8 cellular contexts compared by ENCODE assay signal in genomic region chr10:70146489-70147488, GRCh38. TPM values are rescaled to one million over a fixed set of nuclear protein-coding genes. Genes with fewer than 3 reads are reported as not detected.
DNase-seq lines count a peak whose midpoint lies in the region; FAIRE-seq and TF ChIP-seq lines count a peak whose summit lies in the region.

TYSND1 (minus strand) TSS chr10:70146700; CDS start chr10:70146586, 114 bp downstream.

- no peak within 1 kb of the TSS for H3T11ph ChIP-seq in H9 (ENCODE audit: low read length)

- H3K9ac ChIP-seq in H9 (ENCODE audit: extremely low read depth, insufficient read length, low read length), result peak within 1 kb of the TSS; percentile 62

- TF ChIP-seq CTCF in H9 (conservative IDR thresholded peaks at IDR 0.05), result peak; percentile 59
- TF ChIP-seq CTCF in fibroblast of the aortic adventitia (IDR thresholded peaks at IDR 0.05; ENCODE audit: insufficient read depth, low read length), result peak; percentile 71
- peak; percentile 58 to 59 (median 59) for TF ChIP-seq CTCF in nephron (IDR thresholded peaks at IDR 0.05; ENCODE audit: unreplicated experiment in 3 of 3)

- peak within 1 kb of the TSS; percentile 91 to 98 (median 96) for H3K27ac Mint-ChIP-seq in H9
- peak within 1 kb of the TSS; percentile 78 to 97 (median 93) for H3K27ac Mint-ChIP-seq in nephron
- peak within 1 kb of the TSS; percentile 97 for H3K27ac Mint-ChIP-seq in stimulated activated naive CD8-positive, alpha-beta T cell treated with anti-CD3 and anti-CD28 coated beads, Interleukin-15, Interleukin-2, amounts not matched to agents 100 ng/mL and 50 ng/mL, for 24 hours

- no peaks in the 10 kb centered on the region for H3K79me2 ChIP-seq in H9 (ENCODE audit: insufficient read depth, low read length)

- DNase-seq in H9 (peak; percentile 99), M059J (ENCODE audit: low read depth) (peak; percentile 98), SHP77 (lab: John Stamatoyannopoulos, UW) (peak; percentile 85 to 88), fibroblast of the aortic adventitia (ENCODE audit: low read depth) (peak; percentile 98)
- peak; percentile 87 for DNase-seq in activated effector memory CD4-positive, alpha-beta T cell treated with Interleukin-2 at 50 U/mL for 16 hours

- H2BK12ac ChIP-seq in H9 (ENCODE audit: insufficient read length, low read depth, low read length), result no peak within 1 kb of the TSS

- H3K4me1 Mint-ChIP-seq in H9, result peaks cover 11 to 13% of the 10 kb centered on the region in 2 experiments
- peaks cover 28% of the 10 kb centered on the region for H3K4me1 Mint-ChIP-seq in nephron
- H3K4me1 Mint-ChIP-seq in stimulated activated naive CD8-positive, alpha-beta T cell treated with anti-CD3 and anti-CD28 coated beads, Interleukin-15, Interleukin-2, amounts not matched to agents 100 ng/mL and 50 ng/mL, for 24 hours (ENCODE audit: low read depth), result peaks cover 28% of the 10 kb centered on the region

- no peaks in the 10 kb centered on the region for H3K27me3 ChIP-seq in H9 (ENCODE audit: insufficient read depth, low read length)

- H3K4me2 ChIP-seq in H9 (ENCODE audit: insufficient read depth, insufficient read length, low read length), result peak within 1 kb of the TSS; percentile 68

- no peaks in the 10 kb centered on the region for H3K9me3 Mint-ChIP-seq in H9
- H3K9me3 Mint-ChIP-seq in nephron, result no peaks in the 10 kb centered on the region
- H3K9me3 Mint-ChIP-seq in stimulated activated naive CD8-positive, alpha-beta T cell treated with anti-CD3 and anti-CD28 coated beads, Interleukin-15, Interleukin-2, amounts not matched to agents 100 ng/mL and 50 ng/mL, for 24 hours, result no peaks in the 10 kb centered on the region

- H3K36me3 Mint-ChIP-seq in H9 (ENCODE audit: insufficient read depth in 1 of 3, low read depth in 3 of 3) (peaks cover 10 to 19% (median 17%) of the 10 kb centered on the region in 3 experiments), nephron (ENCODE audit: low read depth) (peaks cover 25% of the 10 kb centered on the region)
- H3K36me3 Mint-ChIP-seq in stimulated activated naive CD8-positive, alpha-beta T cell treated with anti-CD3 and anti-CD28 coated beads, Interleukin-15, Interleukin-2, amounts not matched to agents 100 ng/mL and 50 ng/mL, for 24 hours (ENCODE audit: low read depth), result peaks cover 18% of the 10 kb centered on the region

- no peak within 1 kb of the TSS for H3K23ac ChIP-seq in H9 (ENCODE audit: insufficient read length, low read depth, low read length)

- H4K20me1 ChIP-seq in H9 (ENCODE audit: control insufficient read depth, insufficient read depth, insufficient read length), result no peaks in the 10 kb centered on the region

- H3K4me3 ChIP-seq in fibroblast of the aortic adventitia (ENCODE audit: low read depth, low read length), result peak within 1 kb of the TSS; percentile 76

- H3K56ac ChIP-seq in H9 (ENCODE audit: insufficient read length, low read depth, low read length), result no peak within 1 kb of the TSS

- H3K4ac ChIP-seq in H9 (ENCODE audit: low read depth, low read length), result no peak within 1 kb of the TSS

- H4K8ac ChIP-seq in H9 (replicated peaks; ENCODE audit: insufficient read length, low read depth, low read length), result no peak within 1 kb of the TSS

- no peak within 1 kb of the TSS for H4K5ac ChIP-seq in H9 (ENCODE audit: insufficient read length, low read depth, low read length)

- no peak within 1 kb of the TSS for H2AFZ ChIP-seq in H9 (ENCODE audit: low read length)

- H3K18ac ChIP-seq in H9 (ENCODE audit: insufficient read length, low read depth, low read length), result peak within 1 kb of the TSS; percentile 74

- H3K4me1 ChIP-seq in H9 (ENCODE audit: insufficient read depth, low read length), result 0 out of 2 replicates have a peak, but pooled peaks cover 3% of the 10 kb centered on the region

- H2BK15ac ChIP-seq in H9 (ENCODE audit: low read depth, low read length), result no peak within 1 kb of the TSS

- no peaks in the 10 kb centered on the region for H3K79me1 ChIP-seq in H9 (ENCODE audit: insufficient read depth, low read depth, low read length, poor library complexity, severe bottlenecking)

- FAIRE-seq in G401.6 (lab: Jason Lieb, UNC), result peak; percentile 99

- no peak within 1 kb of the TSS for H3K27ac ChIP-seq in H9 (ENCODE audit: insufficient read length, low read depth, low read length)

- H3K27me3 Mint-ChIP-seq in H9 (ENCODE audit: low read depth), result no peaks in the 10 kb centered on the region
- H3K27me3 Mint-ChIP-seq in nephron (ENCODE audit: low read depth), result peaks cover 4% of the 10 kb centered on the region
- H3K27me3 Mint-ChIP-seq in stimulated activated naive CD8-positive, alpha-beta T cell treated with anti-CD3 and anti-CD28 coated beads, Interleukin-15, Interleukin-2, amounts not matched to agents 100 ng/mL and 50 ng/mL, for 24 hours, result no peaks in the 10 kb centered on the region

- no peak within 1 kb of the TSS for H2BK120ac ChIP-seq in H9 (ENCODE audit: low read depth, low read length, poor library complexity, severe bottlenecking)

- H2BK5ac ChIP-seq in H9 (ENCODE audit: insufficient read length, low read length), result no peak within 1 kb of the TSS

- H3K9me3 ChIP-seq in H9 (ENCODE audit: control insufficient read depth, low read depth, low read length), result no peaks in the 10 kb centered on the region

- H3K14ac ChIP-seq in H9 (ENCODE audit: insufficient read depth, low read length), result peak within 1 kb of the TSS; percentile 85

- H2AK5ac ChIP-seq in H9 (ENCODE audit: insufficient read length, low read length), result no peak within 1 kb of the TSS

- H3K4me3 Mint-ChIP-seq in H9 (peak within 1 kb of the TSS; percentile 76 to 88), nephron (peak within 1 kb of the TSS; percentile 89 to 91 (median 91))
- H3K4me3 Mint-ChIP-seq in stimulated activated naive CD8-positive, alpha-beta T cell treated with anti-CD3 and anti-CD28 coated beads, Interleukin-15, Interleukin-2, amounts not matched to agents 100 ng/mL and 50 ng/mL, for 24 hours, result peak within 1 kb of the TSS; percentile 90

- no CpG with 5 or more reads among the region's 40 CpGs for WGBS in H9 (ENCODE audit: extremely low coverage, insufficient read length, low lambda C conversion rate)

- no peak within 1 kb of the TSS for H4K91ac ChIP-seq in H9 (ENCODE audit: insufficient read length, low read depth, low read length)

- H3K23me2 ChIP-seq in H9 (ENCODE audit: insufficient read length, low read depth, low read length, poor library complexity, severe bottlenecking), result peaks cover 14% of the 10 kb centered on the region

- no peak within 1 kb of the TSS for H2BK20ac ChIP-seq in H9 (ENCODE audit: low read depth, low read length, poor library complexity, severe bottlenecking)

RNA-seq across cellular contexts. Expression of gene TYSND1, which starts in this region (rescaled TPM):
- total RNA-seq in H9 (2021) (12.8 and 13.4 TPM in 2 replicates), fibroblast of the aortic adventitia (ENCODE audit: low replicate concordance) (9.7 and 20.0 TPM in 2 replicates)
- 5.5 and 12.2 TPM in 2 replicates for total RNA-seq in M059J (2014; rRNA removed; shearing (Covaris generic))
